In genomic region chr1:214993419-214993818, GRCh38 we compare ENCODE assay signal across 1 cellular context.
TF ChIP-seq lines count a peak whose summit lies in the region.

No MANE protein-coding gene starts in this region.

TF ChIP-seq in HepG2, 621 proteins besides CTCF, POLR2A, EP300 and RAD21 (continued from another document):
- no peak for TF ChIP-seq ZNF142 (CRISPR knock-in tag; IDR thresholded peaks at IDR 0.05)
